8 cellular contexts compared by ENCODE assay signal in genomic region chr11:128886401-128887119, GRCh38. TPM values are rescaled to one million over a fixed set of nuclear protein-coding genes. Genes with fewer than 3 reads are reported as not detected.
DNase-seq lines count a peak whose midpoint lies in the region; ATAC-seq, FAIRE-seq and TF ChIP-seq lines count a peak whose summit lies in the region.

No MANE protein-coding gene starts in this region.

- no peak overlapping the region for H2AFZ ChIP-seq in OCI-LY7 (ENCODE audit: low read length)

- H3K9me3 ChIP-seq in A549 (no peaks in the 10 kb centered on the region), OCI-LY7 (ENCODE audit: low read length) (no peaks in the 10 kb centered on the region)

- CTCF ChIA-PET in A549 (lab: Yijun Ruan, JAX), result interaction anchor here (0.6 to 5.2 kb wide), 13 partner anchors 12 to 563 kb away, joined by 3 to 123 read pairs (median 5); no protein-coding TSS in a partner anchor
- CTCF ChIA-PET in OCI-LY7 (lab: Charles Lee; ENCODE audit: unreplicated experiment), result no interaction called here

- H3K9me2 ChIP-seq in OCI-LY7 (ENCODE audit: insufficient read depth, low read length), result no peaks in the 10 kb centered on the region

- TF ChIP-seq CTCF in A549 (IDR thresholded peaks at IDR 0.05) (no peak; the same call in 2 of the 3 replicates), OCI-LY7 (conservative IDR thresholded peaks at IDR 0.05; ENCODE audit: low read length) (peak; percentile 63), fibroblast of villous mesenchyme (IDR thresholded peaks at IDR 0.05; ENCODE audit: insufficient read depth, low read depth, low read length) (peak; percentile 39)

- no peaks in the 10 kb centered on the region for H3K4me1 ChIP-seq in A549
- no peaks in the 10 kb centered on the region for H3K4me1 ChIP-seq in OCI-LY7 (ENCODE audit: insufficient read depth, low read length, poor library complexity, severe bottlenecking)

- H3K79me2 ChIP-seq in OCI-LY7 (ENCODE audit: insufficient read depth, low read depth, low read length), result no peaks in the 10 kb centered on the region

- peak in 1 of 2 experiments; percentile 35; a peak in 2 of 5 replicates for TF ChIP-seq RAD21 in A549 (conservative IDR thresholded peaks at IDR 0.05 in 1 of 2, IDR thresholded peaks at IDR 0.05 in 1 of 2)

- no peak overlapping the region for H3K27ac ChIP-seq in A549
- no peak overlapping the region for H3K27ac ChIP-seq in OCI-LY7 (ENCODE audit: low read depth, low read length, poor library complexity, severe bottlenecking)

- no peak for TF ChIP-seq POLR2A in A549 (IDR thresholded peaks at IDR 0.05; ENCODE audit: low read length)

- WGBS in A549 (ENCODE audit: missing lambda C conversion rate), result 21% methylated on average over 5 of the region's 5 CpGs

- ATAC-seq in A549, result peak; percentile 45 to 65; a peak in 4 of 6 replicates
- peak; percentile 69 for ATAC-seq in GM18868 (IDR thresholded peaks at IDR 0.05; ENCODE audit: unreplicated experiment)
- ATAC-seq in GM21447 (IDR thresholded peaks at IDR 0.05; ENCODE audit: unreplicated experiment), result no peak

- POLR2A ChIA-PET in A549 (lab: Yijun Ruan, JAX), result interaction anchor here (0.7 kb wide), 1 partner anchor 20 kb away, joined by 3 read pairs; no protein-coding TSS in a partner anchor
- POLR2A ChIA-PET in OCI-LY7 (lab: Charles Lee), result no interaction called here

- TF ChIP-seq EP300 in A549 (IDR thresholded peaks at IDR 0.05), result no peak

- H3K36me3 ChIP-seq in OCI-LY7 (ENCODE audit: insufficient read depth, low read length), result no peaks in the 10 kb centered on the region

- BruUV-seq in OCI-LY7 (replicated peaks; lab: Mats Ljungman, UMichigan), result no TSS peak

- no peaks in the 10 kb centered on the region for H4K20me1 ChIP-seq in OCI-LY7 (ENCODE audit: insufficient read depth, low read length)

- no peak for FAIRE-seq in A549 (lab: Jason Lieb, UNC)

- peak in 1 of 2 experiments; percentile 24 for DNase-seq in A549 (ENCODE audit: low read depth in 1 of 2, low spot score in 1 of 2)
- peak; percentile 24 for DNase-seq in OCI-LY7 (ENCODE audit: low spot score)
- peak; percentile 21 for DNase-seq in fibroblast of villous mesenchyme (ENCODE audit: low read depth)
- DNase-seq in T-helper 9 cell, result no peak
- DNase-seq in activated CD4-positive, alpha-beta T cell treated with anti-CD3 and anti-CD28 coated beads, Interleukin-2, amount 50 U/mL, for 1 hour, result no peak
- DNase-seq in pons (ENCODE audit: low spot score), result no peak

- H3K4me2 ChIP-seq in A549 (no peak overlapping the region), OCI-LY7 (ENCODE audit: low read length) (no peak overlapping the region)

- intact Hi-C loops in OCI-LY7 (cut with micrococcal nuclease; ENCODE audit: unreplicated experiment), result no loop called here

- H3K4me3 ChIP-seq in A549 (no peak overlapping the region), OCI-LY7 (ENCODE audit: low read depth, low read length, poor library complexity, severe bottlenecking) (no peak overlapping the region), fibroblast of villous mesenchyme (ENCODE audit: low read depth, low read length) (no peak overlapping the region)

TF ChIP-seq in A549, 52 proteins besides CTCF, POLR2A, EP300 and RAD21:
- TF ChIP-seq BCL3 (IDR thresholded peaks at IDR 0.05) (no peak), GATA3 (IDR thresholded peaks at IDR 0.05; ENCODE audit: borderline replicate concordance) (no peak)

RNA-seq across cellular contexts. Expression of gene KCNJ5, which starts 4.6 kb away (rescaled TPM):
- polyA plus RNA-seq in A549 (2011; rRNA removed) (0.01 and 0.04 TPM in 2 replicates), A549 (2017; fragmentation: RNase III; extraction: RNeasy Plus Mini Kit Qiagen cat#74134 plus additional on column Dnase treatment) (0.04 to 0.09 TPM in 2 of 3 replicates, not detected in the other)
- 0.03 and 0.04 TPM in 2 replicates for polyA plus RNA-seq in A549 (2012; cell fraction: cytosol; rRNA removed)
- polyA plus RNA-seq in A549 (2012; cell fraction: nucleus; rRNA removed), result not detected in 2 replicates
- 0.10 TPM in 1 of 2 replicates, not detected in the other for polyA minus RNA-seq in A549 (2011; rRNA and poly(A)+ RNA removed)
- total RNA-seq in OCI-LY7 (2014; rRNA removed; shearing (Covaris generic)), result not detected in 2 replicates
- total RNA-seq in OCI-LY7 (2022) (not detected in 2 replicates), fibroblast of villous mesenchyme (under 0.01 TPM in 1 of 2 replicates, not detected in the other)

RNA-seq across cellular contexts. Expression of gene KCNJ1, which starts 19.5 kb away (rescaled TPM):
- 0.12 and 0.20 TPM in 2 replicates for polyA plus RNA-seq in A549 (2011; rRNA removed)
- polyA plus RNA-seq in A549 (2012; cell fraction: cytosol; rRNA removed), result not detected in 2 replicates
- polyA plus RNA-seq in A549 (2012; cell fraction: nucleus; rRNA removed), result 0.04 and 0.05 TPM in 2 replicates
- polyA plus RNA-seq in A549 (2017; fragmentation: RNase III; extraction: RNeasy Plus Mini Kit Qiagen cat#74134 plus additional on column Dnase treatment), result 0.03 TPM in 1 of 3 replicates, not detected in the others
- not detected in 2 replicates for polyA minus RNA-seq in A549 (2011; rRNA and poly(A)+ RNA removed)
- total RNA-seq in OCI-LY7 (2014; rRNA removed; shearing (Covaris generic)), result 0.06 TPM in 1 of 2 replicates, not detected in the other
- 0.11 TPM in 1 of 2 replicates, not detected in the other for total RNA-seq in OCI-LY7 (2022)
- under 0.01 TPM in 1 of 2 replicates, not detected in the other for total RNA-seq in fibroblast of villous mesenchyme

RNA-seq across cellular contexts. Expression of gene TP53AIP1, which starts 56.1 kb away (rescaled TPM):
- polyA plus RNA-seq in A549 (2011; rRNA removed) (0.08 TPM in 1 of 2 replicates, not detected in the other), A549 (2017; fragmentation: RNase III; extraction: RNeasy Plus Mini Kit Qiagen cat#74134 plus additional on column Dnase treatment) (0.03 to 0.11 TPM in 2 of 3 replicates, not detected in the other)
- polyA plus RNA-seq in A549 (2012; cell fraction: cytosol; rRNA removed), result 0.03 TPM in 1 of 2 replicates, not detected in the other
- 0.05 and 0.13 TPM in 2 replicates for polyA plus RNA-seq in A549 (2012; cell fraction: nucleus; rRNA removed)
- 0.24 TPM in 1 of 2 replicates, not detected in the other for polyA minus RNA-seq in A549 (2011; rRNA and poly(A)+ RNA removed)
- not detected in 2 replicates for total RNA-seq in OCI-LY7 (2014; rRNA removed; shearing (Covaris generic))
- total RNA-seq in OCI-LY7 (2022) (not detected in 2 replicates), fibroblast of villous mesenchyme (not detected in 2 replicates)

Comparison
In these comparisons a context has a peak if more than half of its experiments do, and no peak if none do; other contexts are left out.
1. DNase-seq: peak in OCI-LY7 (single experiment) and fibroblast of villous mesenchyme (single experiment); none in T-helper 9 cell (single experiment), activated CD4-positive, alpha-beta T cell treated with anti-CD3 and anti-CD28 coated beads, Interleukin-2, amount 50 U/mL, for 1 hour (single experiment) and pons (single experiment).